Comparison of ENCODE assay signal across 25 cellular contexts in the genomic region with DNA sequence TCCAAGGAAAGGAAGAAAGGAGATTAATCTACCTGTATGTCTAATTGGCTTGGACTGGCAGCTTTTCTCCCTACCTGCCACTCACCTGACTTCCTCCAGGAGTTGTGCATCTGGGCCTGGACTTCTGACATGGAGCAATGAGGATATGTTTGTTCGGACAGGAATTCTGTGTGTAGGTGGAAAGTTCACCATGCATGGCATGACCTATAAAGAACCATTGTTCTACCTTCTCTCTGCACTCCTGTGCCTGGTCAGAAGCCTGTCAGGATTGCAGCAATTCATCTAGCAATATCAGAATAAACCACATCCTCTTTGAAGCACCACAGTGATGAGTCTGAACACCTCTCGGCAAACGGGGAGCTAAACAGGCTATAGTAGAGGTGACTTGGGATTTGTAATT. TPM values are rescaled to one million over a fixed set of nuclear protein-coding genes. Genes with fewer than 3 reads are reported as not detected.
"Had no signal": no experiment of that assay in that cellular context is flagged by ENCODE, and none has a peak within 500 bp of the region (broad histone marks: within the 10 kb centered on the region; RNA-seq: fewer than 3 reads in every experiment).

No MANE protein-coding gene starts in this region.

- H3K36me3 Mint-ChIP-seq: natural killer cell treated with Interleukin-12 subunit alpha and Interleukin-12 subunit beta and Interleukin-15 and Interleukin-18, amount 100 ng/mL, for 72 hours; stimulated activated effector memory CD8-positive, alpha-beta T cell treated with anti-CD3 and anti-CD28 coated beads, Interleukin-12 subunit alpha, Interleukin-12 subunit beta, amount 100 ng/mL, for 72 hours had no signal

- H3K79me2 ChIP-seq: hepatocyte had no signal

- H3K27me3 Mint-ChIP-seq: natural killer cell treated with Interleukin-12 subunit alpha and Interleukin-12 subunit beta and Interleukin-15 and Interleukin-18, amount 100 ng/mL, for 72 hours; progenitor cell of endocrine pancreas; stimulated activated naive CD8-positive, alpha-beta T cell treated with anti-CD3 and anti-CD28 coated beads, Interleukin-15, amount 100 ng/mL, for 72 hours; type B pancreatic cell had no signal

- H3K4me3 Mint-ChIP-seq: mesothelial cell of epicardium; naive thymus-derived CD4-positive, alpha-beta T cell; natural killer cell treated with Interleukin-12 subunit alpha and Interleukin-12 subunit beta and Interleukin-15 and Interleukin-18, amount 100 ng/mL, for 72 hours; stimulated activated effector memory CD8-positive, alpha-beta T cell treated with anti-CD3 and anti-CD28 coated beads, Interleukin-12 subunit alpha, Interleukin-12 subunit beta, amount 100 ng/mL, for 72 hours; stimulated activated naive CD8-positive, alpha-beta T cell treated with anti-CD3 and anti-CD28 coated beads, Interleukin-15, amount 100 ng/mL, for 72 hours; type B pancreatic cell had no signal

- H3K4me1 Mint-ChIP-seq: naive thymus-derived CD4-positive, alpha-beta T cell; stimulated activated effector memory CD8-positive, alpha-beta T cell treated with anti-CD3 and anti-CD28 coated beads, Interleukin-12 subunit alpha, Interleukin-12 subunit beta, amount 100 ng/mL, for 72 hours; stimulated activated naive CD8-positive, alpha-beta T cell treated with anti-CD3 and anti-CD28 coated beads, Interleukin-15, amount 100 ng/mL, for 72 hours had no signal

- H3K27ac ChIP-seq: hepatocyte, left lung, lower lobe of right lung, ovary, right atrium auricular region, skin epidermis, tibial nerve, uterus had no signal

- ATAC-seq: left colon; left lung; lower lobe of right lung; naive thymus-derived CD4-positive, alpha-beta T cell; natural killer cell treated with Interleukin-12 subunit alpha and Interleukin-12 subunit beta and Interleukin-15 and Interleukin-18, amount 100 ng/mL, for 72 hours; sciatic nerve; stimulated activated effector memory CD8-positive, alpha-beta T cell treated with anti-CD3 and anti-CD28 coated beads, Interleukin-12 subunit alpha, Interleukin-12 subunit beta, amount 100 ng/mL, for 72 hours; stimulated activated naive CD8-positive, alpha-beta T cell treated with anti-CD3 and anti-CD28 coated beads, Interleukin-15, amount 100 ng/mL, for 72 hours had no signal

- H3K4me3 ChIP-seq: hepatocyte, left lung, lower lobe of right lung, ovary, right atrium auricular region, skin epidermis, tibial nerve, uterus had no signal

- H3K36me3 ChIP-seq: left lung, lower lobe of right lung, ovary, right atrium auricular region, tibial nerve, uterus had no signal

- H2AFZ ChIP-seq: hepatocyte had no signal

- H3K9me3 ChIP-seq: left lung, lower lobe of right lung, ovary, right atrium auricular region, tibial nerve, uterus had no signal

- H3K27me3 ChIP-seq: hepatocyte, left lung, ovary, right atrium auricular region, tibial nerve, uterus had no signal

- H3K9me3 Mint-ChIP-seq: natural killer cell treated with Interleukin-12 subunit alpha and Interleukin-12 subunit beta and Interleukin-15 and Interleukin-18, amount 100 ng/mL, for 72 hours; stimulated activated effector memory CD8-positive, alpha-beta T cell treated with anti-CD3 and anti-CD28 coated beads, Interleukin-12 subunit alpha, Interleukin-12 subunit beta, amount 100 ng/mL, for 72 hours; stimulated activated naive CD8-positive, alpha-beta T cell treated with anti-CD3 and anti-CD28 coated beads, Interleukin-15, amount 100 ng/mL, for 72 hours had no signal

- H3K27ac Mint-ChIP-seq: mesothelial cell of epicardium; naive thymus-derived CD4-positive, alpha-beta T cell; natural killer cell treated with Interleukin-12 subunit alpha and Interleukin-12 subunit beta and Interleukin-15 and Interleukin-18, amount 100 ng/mL, for 72 hours; progenitor cell of endocrine pancreas; stimulated activated effector memory CD8-positive, alpha-beta T cell treated with anti-CD3 and anti-CD28 coated beads, Interleukin-12 subunit alpha, Interleukin-12 subunit beta, amount 100 ng/mL, for 72 hours; stimulated activated naive CD8-positive, alpha-beta T cell treated with anti-CD3 and anti-CD28 coated beads, Interleukin-15, amount 100 ng/mL, for 72 hours; type B pancreatic cell had no signal

- H3K4me1 ChIP-seq: left lung, lower lobe of right lung, right atrium auricular region, tibial nerve, uterus had no signal

- DNase-seq: islet precursor cell; kidney glomerular epithelial cell; left colon; left lung; lower lobe of right lung; mesendoderm; naive thymus-derived CD4-positive, alpha-beta T cell; ovary; stimulated activated CD4-positive, alpha-beta T cell treated with anti-CD3 and anti-CD28 coated beads, Interleukin-12 subunit alpha, Interleukin-12 subunit beta, amount 100 ng/mL, for 4 hours; stimulated activated CD4-positive, alpha-beta T cell treated with anti-CD3 and anti-CD28 coated beads, Interleukin-4, amount 100 ng/mL, for 24 hours; stimulated activated naive CD4-positive, alpha-beta T cell treated with Interleukin-2 at 50 U/mL for 16 hours; stimulated activated naive CD8-positive, alpha-beta T cell treated with anti-CD3 and anti-CD28 coated beads, Interleukin-15, amount 100 ng/mL, for 72 hours; substantia nigra; uterus had no signal

- H3K4me2 ChIP-seq: hepatocyte had no signal

RNA-seq across cellular contexts. Expression of gene CCDC85A, which starts 20.8 kb away (rescaled TPM):
- total RNA-seq: mononuclear cell; naive thymus-derived CD4-positive, alpha-beta T cell; natural killer cell treated with Interleukin-12 subunit alpha and Interleukin-12 subunit beta and Interleukin-15 and Interleukin-18, amount 100 ng/mL, for 72 hours had no signal
- polyA plus RNA-seq: naive thymus-derived CD4-positive, alpha-beta T cell had no signal
